1 cellular context compared by ENCODE assay signal in the genomic region with DNA sequence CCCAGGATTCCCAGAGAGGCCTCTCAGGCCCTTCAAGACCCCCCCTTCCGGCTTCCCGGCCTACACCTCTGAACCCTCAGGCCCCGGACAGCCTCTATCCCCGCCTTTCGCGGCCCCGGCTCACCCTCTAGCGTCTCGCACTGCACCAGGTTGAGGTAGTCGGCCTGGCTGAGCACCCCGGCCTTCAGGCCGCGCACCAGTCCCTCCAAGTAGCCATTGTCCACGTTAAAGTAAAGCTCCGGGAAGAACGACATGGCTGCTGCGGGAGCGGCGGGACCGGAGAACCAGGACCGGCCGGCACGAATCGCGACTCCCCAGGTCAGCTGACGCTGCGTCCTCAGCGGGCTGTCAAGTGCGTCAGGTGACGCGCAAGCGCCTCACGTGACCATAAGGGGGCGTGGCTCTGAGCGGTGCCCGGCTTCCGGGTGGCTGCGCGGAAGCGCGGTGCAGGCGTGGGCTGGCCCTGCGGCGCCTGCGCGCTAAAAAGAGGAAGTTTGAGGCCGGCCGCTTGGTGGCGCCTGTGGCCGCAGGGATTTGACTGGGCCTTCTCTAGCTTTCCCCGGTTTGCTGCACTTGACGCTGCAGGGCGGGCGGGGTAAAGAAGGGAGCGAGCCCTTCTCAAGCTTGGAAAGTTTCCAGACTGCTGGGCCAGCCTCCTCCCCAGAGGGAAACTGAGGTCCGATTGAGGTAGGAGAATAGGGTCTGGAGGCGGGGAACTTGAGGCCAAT.
A peak's percentile ranks its signal among the peaks of the same experiment; 100 is the strongest.
TF ChIP-seq lines count a peak whose summit lies in the region.

TSS of gene ATP6V0D1 (minus strand) at position 325 of the 728 bp plus-strand sequence. CDS start at position 254, 71 bp downstream.

TF ChIP-seq in K562, 482 proteins besides CTCF, POLR2A, EP300 and RAD21 (continued from another document):
- TF ChIP-seq, protein P1, sequence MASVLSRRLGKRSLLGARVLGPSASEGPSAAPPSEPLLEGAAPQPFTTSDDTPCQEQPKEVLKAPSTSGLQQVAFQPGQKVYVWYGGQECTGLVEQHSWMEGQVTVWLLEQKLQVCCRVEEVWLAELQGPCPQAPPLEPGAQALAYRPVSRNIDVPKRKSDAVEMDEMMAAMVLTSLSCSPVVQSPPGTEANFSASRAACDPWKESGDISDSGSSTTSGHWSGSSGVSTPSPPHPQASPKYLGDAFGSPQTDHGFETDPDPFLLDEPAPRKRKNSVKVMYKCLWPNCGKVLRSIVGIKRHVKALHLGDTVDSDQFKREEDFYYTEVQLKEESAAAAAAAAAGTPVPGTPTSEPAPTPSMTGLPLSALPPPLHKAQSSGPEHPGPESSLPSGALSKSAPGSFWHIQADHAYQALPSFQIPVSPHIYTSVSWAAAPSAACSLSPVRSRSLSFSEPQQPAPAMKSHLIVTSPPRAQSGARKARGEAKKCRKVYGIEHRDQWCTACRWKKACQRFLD (CRISPR knock-in tag; IDR thresholded peaks at IDR 0.05), result peak; percentile 93
- TF ChIP-seq E2F5 (CRISPR knock-in tag; IDR thresholded peaks at IDR 0.05), result peak; percentile 70; the same call in 1 of the 2 replicates
- TF ChIP-seq, protein P2, sequence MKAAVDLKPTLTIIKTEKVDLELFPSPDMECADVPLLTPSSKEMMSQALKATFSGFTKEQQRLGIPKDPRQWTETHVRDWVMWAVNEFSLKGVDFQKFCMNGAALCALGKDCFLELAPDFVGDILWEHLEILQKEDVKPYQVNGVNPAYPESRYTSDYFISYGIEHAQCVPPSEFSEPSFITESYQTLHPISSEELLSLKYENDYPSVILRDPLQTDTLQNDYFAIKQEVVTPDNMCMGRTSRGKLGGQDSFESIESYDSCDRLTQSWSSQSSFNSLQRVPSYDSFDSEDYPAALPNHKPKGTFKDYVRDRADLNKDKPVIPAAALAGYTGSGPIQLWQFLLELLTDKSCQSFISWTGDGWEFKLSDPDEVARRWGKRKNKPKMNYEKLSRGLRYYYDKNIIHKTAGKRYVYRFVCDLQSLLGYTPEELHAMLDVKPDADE (conservative IDR thresholded peaks at IDR 0.05; ENCODE audit: control insufficient read depth, low read depth, low read length), result peak; percentile 95
- TF ChIP-seq, protein P3, sequence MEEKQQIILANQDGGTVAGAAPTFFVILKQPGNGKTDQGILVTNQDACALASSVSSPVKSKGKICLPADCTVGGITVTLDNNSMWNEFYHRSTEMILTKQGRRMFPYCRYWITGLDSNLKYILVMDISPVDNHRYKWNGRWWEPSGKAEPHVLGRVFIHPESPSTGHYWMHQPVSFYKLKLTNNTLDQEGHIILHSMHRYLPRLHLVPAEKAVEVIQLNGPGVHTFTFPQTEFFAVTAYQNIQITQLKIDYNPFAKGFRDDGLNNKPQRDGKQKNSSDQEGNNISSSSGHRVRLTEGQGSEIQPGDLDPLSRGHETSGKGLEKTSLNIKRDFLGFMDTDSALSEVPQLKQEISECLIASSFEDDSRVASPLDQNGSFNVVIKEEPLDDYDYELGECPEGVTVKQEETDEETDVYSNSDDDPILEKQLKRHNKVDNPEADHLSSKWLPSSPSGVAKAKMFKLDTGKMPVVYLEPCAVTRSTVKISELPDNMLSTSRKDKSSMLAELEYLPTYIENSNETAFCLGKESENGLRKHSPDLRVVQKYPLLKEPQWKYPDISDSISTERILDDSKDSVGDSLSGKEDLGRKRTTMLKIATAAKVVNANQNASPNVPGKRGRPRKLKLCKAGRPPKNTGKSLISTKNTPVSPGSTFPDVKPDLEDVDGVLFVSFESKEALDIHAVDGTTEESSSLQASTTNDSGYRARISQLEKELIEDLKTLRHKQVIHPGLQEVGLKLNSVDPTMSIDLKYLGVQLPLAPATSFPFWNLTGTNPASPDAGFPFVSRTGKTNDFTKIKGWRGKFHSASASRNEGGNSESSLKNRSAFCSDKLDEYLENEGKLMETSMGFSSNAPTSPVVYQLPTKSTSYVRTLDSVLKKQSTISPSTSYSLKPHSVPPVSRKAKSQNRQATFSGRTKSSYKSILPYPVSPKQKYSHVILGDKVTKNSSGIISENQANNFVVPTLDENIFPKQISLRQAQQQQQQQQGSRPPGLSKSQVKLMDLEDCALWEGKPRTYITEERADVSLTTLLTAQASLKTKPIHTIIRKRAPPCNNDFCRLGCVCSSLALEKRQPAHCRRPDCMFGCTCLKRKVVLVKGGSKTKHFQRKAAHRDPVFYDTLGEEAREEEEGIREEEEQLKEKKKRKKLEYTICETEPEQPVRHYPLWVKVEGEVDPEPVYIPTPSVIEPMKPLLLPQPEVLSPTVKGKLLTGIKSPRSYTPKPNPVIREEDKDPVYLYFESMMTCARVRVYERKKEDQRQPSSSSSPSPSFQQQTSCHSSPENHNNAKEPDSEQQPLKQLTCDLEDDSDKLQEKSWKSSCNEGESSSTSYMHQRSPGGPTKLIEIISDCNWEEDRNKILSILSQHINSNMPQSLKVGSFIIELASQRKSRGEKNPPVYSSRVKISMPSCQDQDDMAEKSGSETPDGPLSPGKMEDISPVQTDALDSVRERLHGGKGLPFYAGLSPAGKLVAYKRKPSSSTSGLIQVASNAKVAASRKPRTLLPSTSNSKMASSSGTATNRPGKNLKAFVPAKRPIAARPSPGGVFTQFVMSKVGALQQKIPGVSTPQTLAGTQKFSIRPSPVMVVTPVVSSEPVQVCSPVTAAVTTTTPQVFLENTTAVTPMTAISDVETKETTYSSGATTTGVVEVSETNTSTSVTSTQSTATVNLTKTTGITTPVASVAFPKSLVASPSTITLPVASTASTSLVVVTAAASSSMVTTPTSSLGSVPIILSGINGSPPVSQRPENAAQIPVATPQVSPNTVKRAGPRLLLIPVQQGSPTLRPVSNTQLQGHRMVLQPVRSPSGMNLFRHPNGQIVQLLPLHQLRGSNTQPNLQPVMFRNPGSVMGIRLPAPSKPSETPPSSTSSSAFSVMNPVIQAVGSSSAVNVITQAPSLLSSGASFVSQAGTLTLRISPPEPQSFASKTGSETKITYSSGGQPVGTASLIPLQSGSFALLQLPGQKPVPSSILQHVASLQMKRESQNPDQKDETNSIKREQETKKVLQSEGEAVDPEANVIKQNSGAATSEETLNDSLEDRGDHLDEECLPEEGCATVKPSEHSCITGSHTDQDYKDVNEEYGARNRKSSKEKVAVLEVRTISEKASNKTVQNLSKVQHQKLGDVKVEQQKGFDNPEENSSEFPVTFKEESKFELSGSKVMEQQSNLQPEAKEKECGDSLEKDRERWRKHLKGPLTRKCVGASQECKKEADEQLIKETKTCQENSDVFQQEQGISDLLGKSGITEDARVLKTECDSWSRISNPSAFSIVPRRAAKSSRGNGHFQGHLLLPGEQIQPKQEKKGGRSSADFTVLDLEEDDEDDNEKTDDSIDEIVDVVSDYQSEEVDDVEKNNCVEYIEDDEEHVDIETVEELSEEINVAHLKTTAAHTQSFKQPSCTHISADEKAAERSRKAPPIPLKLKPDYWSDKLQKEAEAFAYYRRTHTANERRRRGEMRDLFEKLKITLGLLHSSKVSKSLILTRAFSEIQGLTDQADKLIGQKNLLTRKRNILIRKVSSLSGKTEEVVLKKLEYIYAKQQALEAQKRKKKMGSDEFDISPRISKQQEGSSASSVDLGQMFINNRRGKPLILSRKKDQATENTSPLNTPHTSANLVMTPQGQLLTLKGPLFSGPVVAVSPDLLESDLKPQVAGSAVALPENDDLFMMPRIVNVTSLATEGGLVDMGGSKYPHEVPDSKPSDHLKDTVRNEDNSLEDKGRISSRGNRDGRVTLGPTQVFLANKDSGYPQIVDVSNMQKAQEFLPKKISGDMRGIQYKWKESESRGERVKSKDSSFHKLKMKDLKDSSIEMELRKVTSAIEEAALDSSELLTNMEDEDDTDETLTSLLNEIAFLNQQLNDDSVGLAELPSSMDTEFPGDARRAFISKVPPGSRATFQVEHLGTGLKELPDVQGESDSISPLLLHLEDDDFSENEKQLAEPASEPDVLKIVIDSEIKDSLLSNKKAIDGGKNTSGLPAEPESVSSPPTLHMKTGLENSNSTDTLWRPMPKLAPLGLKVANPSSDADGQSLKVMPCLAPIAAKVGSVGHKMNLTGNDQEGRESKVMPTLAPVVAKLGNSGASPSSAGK (IDR thresholded peaks at IDR 0.05), result no peak
